Comparison of ENCODE assay signal across 18 cellular contexts in genomic region chr17:55266958-55267688, GRCh38. TPM values are rescaled to one million over a fixed set of nuclear protein-coding genes. Genes with fewer than 3 reads are reported as not detected.
DNase-seq lines count a peak whose midpoint lies in the region; ATAC-seq, FAIRE-seq and TF ChIP-seq lines count a peak whose summit lies in the region.
"Had no signal": no experiment of that assay in that cellular context is flagged by ENCODE, and none has a peak within 500 bp of the region (broad histone marks: within the 10 kb centered on the region; RNA-seq: fewer than 3 reads in every experiment).

No MANE protein-coding gene starts in this region.

- no peak overlapping the region for H3K27ac ChIP-seq in CD4-positive, CD25-positive, alpha-beta regulatory T cell (ENCODE audit: insufficient read depth, low read length, poor library complexity, severe bottlenecking)
- H3K27ac ChIP-seq in astrocyte (ENCODE audit: low read depth, low read length): no peak overlapping the region
- peak overlapping the region; percentile 9 for H3K27ac ChIP-seq in subcutaneous abdominal adipose tissue (ENCODE audit: low read depth, low read length)
- H3K27ac ChIP-seq: epithelial cell of prostate had no signal

- DNase-seq in CD4-positive, CD25-positive, alpha-beta regulatory T cell: no peak
- DNase-seq in astrocyte (ENCODE audit: low read depth) (no peak), left lobe of liver (ENCODE audit: low spot score) (peak; percentile 63), RPMI8226 (no peak), GF-D8 (lab: John Stamatoyannopoulos, UW) (no peak)
- DNase-seq in stimulated activated naive CD8-positive, alpha-beta T cell treated with anti-CD3 and anti-CD28 coated beads, Interleukin-15, Interleukin-2, amounts not matched to agents 100 U/mL and 50 U/mL, for 24 hours: no peak
- DNase-seq: ACHN; activated CD4-positive, alpha-beta T cell treated with anti-CD3 and anti-CD28 coated beads, Interleukin-2, amount 50 U/mL, for 4 hours; activated naive CD8-positive, alpha-beta T cell treated with anti-CD3 and anti-CD28 coated beads, Interleukin-2, amount 10 ng/mL, durations not matched to agents 7 days and 5 days; activated T-cell treated with anti-CD3 and anti-CD28 coated beads, Interleukin-2, amount 50 U/mL, for 24 hours; left colon; naive B cell; NCI-H1436; NCI-H2227 treated with DMSO at 0.1 percent for 48 hours; NK-92 treated with Interleukin-12 subunit alpha and Interleukin-12 subunit beta, amount 100 ng/mL, for 24 hours had no signal

- H3K4me1 Mint-ChIP-seq in CD4-positive, CD25-positive, alpha-beta regulatory T cell: peaks cover 0 to 29% (median 13%) of the 10 kb centered on the region in 4 donors
- no peaks in the 10 kb centered on the region for H3K4me1 Mint-ChIP-seq in astrocyte (ENCODE audit: low read depth, unreplicated experiment)

- no peak overlapping the region for H3K4me2 ChIP-seq in astrocyte (ENCODE audit: low read length)

- H3K9ac ChIP-seq in astrocyte (ENCODE audit: low read length) (no peak overlapping the region), subcutaneous abdominal adipose tissue (ENCODE audit: low read length in 5 of 5) (peak overlapping the region in 1 of 5 donors; percentile 36)

- FAIRE-seq in astrocyte (lab: Jason Lieb, UNC): peak; percentile 5

- ATAC-seq in CD4-positive, CD25-positive, alpha-beta regulatory T cell (ENCODE audit: low read depth in 2 of 2): no peak
- peak; percentile 56 for ATAC-seq in left lobe of liver
- no peak for ATAC-seq in GM18909 (IDR thresholded peaks at IDR 0.05; ENCODE audit: poor library complexity, unreplicated experiment)
- no peak for ATAC-seq in stimulated activated naive CD8-positive, alpha-beta T cell treated with anti-CD3 and anti-CD28 coated beads, Interleukin-15, Interleukin-2, amounts not matched to agents 100 U/mL and 50 U/mL, for 24 hours
- ATAC-seq: left colon had no signal

- H3K27me3 ChIP-seq in CD4-positive, CD25-positive, alpha-beta regulatory T cell (ENCODE audit: control insufficient read depth, insufficient read depth, low read length): peaks cover 19% of the 10 kb centered on the region
- H3K27me3 ChIP-seq in astrocyte (ENCODE audit: insufficient read depth, low read length) (peaks cover 47% of the 10 kb centered on the region), subcutaneous abdominal adipose tissue (ENCODE audit: control insufficient read depth in 5 of 5, insufficient read depth in 4 of 5, low read length in 5 of 5) (peaks cover 0 to 13% (median 5%) of the 10 kb centered on the region in 5 donors)

- no peaks in the 10 kb centered on the region for H3K79me2 ChIP-seq in astrocyte (ENCODE audit: insufficient read depth, low read length)

- no peaks in the 10 kb centered on the region for H3K9me3 ChIP-seq in CD4-positive, CD25-positive, alpha-beta regulatory T cell (ENCODE audit: control insufficient read depth in 2 of 2, low read length in 2 of 2)
- H3K9me3 ChIP-seq in astrocyte (ENCODE audit: insufficient read depth, low read depth, low read length) (no peaks in the 10 kb centered on the region), subcutaneous abdominal adipose tissue (ENCODE audit: control insufficient read depth in 5 of 5, low read length in 5 of 5) (no peaks in the 10 kb centered on the region)

- H3K9me3 Mint-ChIP-seq in CD4-positive, CD25-positive, alpha-beta regulatory T cell: no peaks in the 10 kb centered on the region
- peaks cover 2% of the 10 kb centered on the region for H3K9me3 Mint-ChIP-seq in astrocyte (ENCODE audit: unreplicated experiment)
- H3K9me3 Mint-ChIP-seq: activated naive CD8-positive, alpha-beta T cell treated with anti-CD3 and anti-CD28 coated beads, Interleukin-2, amount 10 ng/mL, durations not matched to agents 7 days and 5 days; activated T-cell treated with anti-CD3 and anti-CD28 coated beads, Interleukin-2, amount 50 U/mL, for 24 hours had no signal

- no peaks in the 10 kb centered on the region for H3K36me3 Mint-ChIP-seq in CD4-positive, CD25-positive, alpha-beta regulatory T cell
- no peaks in the 10 kb centered on the region for H3K36me3 Mint-ChIP-seq in astrocyte (ENCODE audit: low read depth, unreplicated experiment)
- H3K36me3 Mint-ChIP-seq: activated naive CD8-positive, alpha-beta T cell treated with anti-CD3 and anti-CD28 coated beads, Interleukin-2, amount 10 ng/mL, durations not matched to agents 7 days and 5 days had no signal

- no peaks in the 10 kb centered on the region for H3K36me3 ChIP-seq in CD4-positive, CD25-positive, alpha-beta regulatory T cell (ENCODE audit: control insufficient read depth, insufficient read depth, low read length)
- no peaks in the 10 kb centered on the region for H3K36me3 ChIP-seq in astrocyte (ENCODE audit: insufficient read depth, low read length)
- H3K36me3 ChIP-seq in subcutaneous abdominal adipose tissue (ENCODE audit: control insufficient read depth in 5 of 5, insufficient read depth in 5 of 5, low read length in 5 of 5): peaks cover 0 to 2% (median 0%) of the 10 kb centered on the region in 5 donors

- peaks cover 27% of the 10 kb centered on the region for H3K4me1 ChIP-seq in CD4-positive, CD25-positive, alpha-beta regulatory T cell (ENCODE audit: control insufficient read depth, insufficient read depth, low read length, poor library complexity, severe bottlenecking)
- peaks cover 5% of the 10 kb centered on the region for H3K4me1 ChIP-seq in astrocyte (ENCODE audit: insufficient read depth, low read length)
- peaks cover 5 to 43% (median 36%) of the 10 kb centered on the region in 5 donors for H3K4me1 ChIP-seq in subcutaneous abdominal adipose tissue (ENCODE audit: control insufficient read depth in 5 of 5, insufficient read depth in 5 of 5, low read length in 5 of 5)

- H4K20me1 ChIP-seq in astrocyte (ENCODE audit: insufficient read depth, low read length): no peaks in the 10 kb centered on the region

- no peak for TF ChIP-seq CTCF in astrocyte (IDR thresholded peaks at IDR 0.05; ENCODE audit: insufficient read depth, low read depth, low read length)

- H3K4me3 ChIP-seq in CD4-positive, CD25-positive, alpha-beta regulatory T cell (ENCODE audit: low read depth, low read length): no peak overlapping the region
- no peak overlapping the region for H3K4me3 ChIP-seq in astrocyte (ENCODE audit: insufficient read depth, low read depth, low read length)
- peak overlapping the region in 3 of 5 donors; percentile 19 to 65 (median 40) for H3K4me3 ChIP-seq in subcutaneous abdominal adipose tissue (ENCODE audit: low read depth in 1 of 5, low read length in 5 of 5)

- H3K27ac Mint-ChIP-seq in CD4-positive, CD25-positive, alpha-beta regulatory T cell: no peak overlapping the region
- no peak overlapping the region for H3K27ac Mint-ChIP-seq in astrocyte (ENCODE audit: unreplicated experiment)
- H3K27ac Mint-ChIP-seq: activated naive CD8-positive, alpha-beta T cell treated with anti-CD3 and anti-CD28 coated beads, Interleukin-2, amount 10 ng/mL, durations not matched to agents 7 days and 5 days; activated T-cell treated with anti-CD3 and anti-CD28 coated beads, Interleukin-2, amount 50 U/mL, for 24 hours; naive B cell had no signal

- peak overlapping the region in 3 of 4 donors; percentile 60 to 83 (median 82) for H3K4me3 Mint-ChIP-seq in CD4-positive, CD25-positive, alpha-beta regulatory T cell
- no peak overlapping the region for H3K4me3 Mint-ChIP-seq in astrocyte (ENCODE audit: unreplicated experiment)
- H3K4me3 Mint-ChIP-seq: activated naive CD8-positive, alpha-beta T cell treated with anti-CD3 and anti-CD28 coated beads, Interleukin-2, amount 10 ng/mL, durations not matched to agents 7 days and 5 days; activated T-cell treated with anti-CD3 and anti-CD28 coated beads, Interleukin-2, amount 50 U/mL, for 24 hours had no signal

- no peak overlapping the region for H2AFZ ChIP-seq in astrocyte (ENCODE audit: low read depth, low read length)

- H3K27me3 Mint-ChIP-seq in CD4-positive, CD25-positive, alpha-beta regulatory T cell: peaks cover 62% of the 10 kb centered on the region
- H3K27me3 Mint-ChIP-seq in astrocyte (ENCODE audit: low read depth, unreplicated experiment): peaks cover 55% of the 10 kb centered on the region

RNA-seq across cellular contexts. Expression of gene HLF, which starts 2.4 kb away (rescaled TPM):
- total RNA-seq in CD4-positive, CD25-positive, alpha-beta regulatory T cell: 2.1 TPM
- polyA plus RNA-seq in CD4-positive, CD25-positive, alpha-beta regulatory T cell: 1 to 10 TPM in 1 of 4 donors, under 1 TPM in 3; 0.28 to 1.3 (median 0.61) TPM
- 0.07 TPM in 1 of 2 replicates, not detected in the other for total RNA-seq in astrocyte
- 65.8 TPM for total RNA-seq in left lobe of liver

Comparison
In these comparisons a context has a peak if more than half of its experiments do, and no peak if none do; other contexts are left out.
1. H3K4me3 ChIP-seq: peak in subcutaneous abdominal adipose tissue (3 of 5); none in CD4-positive, CD25-positive, alpha-beta regulatory T cell (single experiment) and astrocyte (single experiment).
2. RNA of gene HLF, which starts 2.4 kb away (total RNA-seq): 65.8 TPM in left lobe of liver (single experiment); 2.1 TPM in CD4-positive, CD25-positive, alpha-beta regulatory T cell (single experiment) and 0.07 TPM in astrocyte; every median in the first group is over 10 times any median in the second.